16 cellular contexts compared by ENCODE assay signal in genomic region chr3:45683417-45684326, GRCh38. TPM values are rescaled to one million over a fixed set of nuclear protein-coding genes. Genes with fewer than 3 reads are reported as not detected.
DNase-seq lines count a peak whose midpoint lies in the region; TF ChIP-seq lines count a peak whose summit lies in the region.
"Had no signal": no experiment of that assay in that cellular context is flagged by ENCODE, and none has a peak within 500 bp of the region (broad histone marks: within the 10 kb centered on the region; RNA-seq: fewer than 3 reads in every experiment).

No MANE protein-coding gene starts in this region.

- H3K36me3 Mint-ChIP-seq in brain, result peaks cover 35% of the 10 kb centered on the region
- peaks cover 16% of the 10 kb centered on the region for H3K36me3 Mint-ChIP-seq in neural crest cell (ENCODE audit: low read depth)
- H3K36me3 Mint-ChIP-seq: natural killer cell treated with Interleukin-12 subunit alpha and Interleukin-12 subunit beta and Interleukin-15 and Interleukin-18, amount 100 ng/mL, for 72 hours had no signal

- H3K27ac Mint-ChIP-seq in brain, result peak overlapping the region in 3 of 5 experiments; percentile 0 to 68 (median 17)
- no peak overlapping the region for H3K27ac Mint-ChIP-seq in neural crest cell (ENCODE audit: unreplicated experiment)

- TF ChIP-seq CTCF in brain (conservative IDR thresholded peaks at IDR 0.05) (no peak), neural crest cell (conservative IDR thresholded peaks at IDR 0.05) (no peak)

- H3K4me1 Mint-ChIP-seq in brain (peaks cover 19% of the 10 kb centered on the region), neural crest cell (peaks cover 6% of the 10 kb centered on the region)

- H3K4me3 Mint-ChIP-seq in brain (peak overlapping the region in 1 of 5 experiments; percentile 19), neural crest cell (peak overlapping the region; percentile 39)
- H3K4me3 Mint-ChIP-seq: central memory CD8-positive, alpha-beta T cell; natural killer cell treated with Interleukin-12 subunit alpha and Interleukin-12 subunit beta and Interleukin-15 and Interleukin-18, amount 100 ng/mL, for 72 hours had no signal

- peaks cover 0 to 7% (median 2%) of the 10 kb centered on the region in 5 experiments for H3K9me3 Mint-ChIP-seq in brain
- peaks cover 1% of the 10 kb centered on the region for H3K9me3 Mint-ChIP-seq in neural crest cell
- H3K9me3 Mint-ChIP-seq: central memory CD8-positive, alpha-beta T cell; natural killer cell treated with Interleukin-12 subunit alpha and Interleukin-12 subunit beta and Interleukin-15 and Interleukin-18, amount 100 ng/mL, for 72 hours had no signal

- peaks cover 6% of the 10 kb centered on the region for H3K27me3 Mint-ChIP-seq in brain
- H3K27me3 Mint-ChIP-seq in neural crest cell (ENCODE audit: low read depth), result peaks cover 11% of the 10 kb centered on the region
- H3K27me3 Mint-ChIP-seq: central memory CD8-positive, alpha-beta T cell; natural killer cell treated with Interleukin-12 subunit alpha and Interleukin-12 subunit beta and Interleukin-15 and Interleukin-18, amount 100 ng/mL, for 72 hours had no signal

- DNase-seq in HCEC 1CT (peak; percentile 17), NAMALWA (ENCODE audit: low spot score) (peak; percentile 27), neural crest cell (ENCODE audit: low read depth, low spot score) (no peak), LoVo (ENCODE audit: low spot score) (no peak), AG08396 (ENCODE audit: low spot score) (no peak), inferior parietal cortex (ENCODE audit: extremely low spot score) (no peak)
- DNase-seq: GF-D8, head of caudate nucleus, islet precursor cell, mesenchymal stem cell, NCI-H2029 treated with DMSO at 0.1 percent for 48 hours, Right ventricle myocardium superior, WERI-Rb-1 had no signal

RNA-seq across cellular contexts. Expression of gene SACM1L, which starts 5.5 kb away (rescaled TPM):
- 9.9 TPM for polyA plus RNA-seq in brain (ENCODE audit: insufficient read depth, low read depth, low replicate concordance)
- total RNA-seq in neural crest cell, result 44.1 and 45.7 TPM in 2 replicates

Comparison
In these comparisons a context has a peak if more than half of its experiments do, and no peak if none do; other contexts are left out.
1. DNase-seq: peak in HCEC 1CT (single experiment) and NAMALWA (single experiment); none in neural crest cell (single experiment), LoVo (single experiment), AG08396 (single experiment) and inferior parietal cortex (single experiment).